36 cellular contexts compared by ENCODE assay signal in the genomic region with DNA sequence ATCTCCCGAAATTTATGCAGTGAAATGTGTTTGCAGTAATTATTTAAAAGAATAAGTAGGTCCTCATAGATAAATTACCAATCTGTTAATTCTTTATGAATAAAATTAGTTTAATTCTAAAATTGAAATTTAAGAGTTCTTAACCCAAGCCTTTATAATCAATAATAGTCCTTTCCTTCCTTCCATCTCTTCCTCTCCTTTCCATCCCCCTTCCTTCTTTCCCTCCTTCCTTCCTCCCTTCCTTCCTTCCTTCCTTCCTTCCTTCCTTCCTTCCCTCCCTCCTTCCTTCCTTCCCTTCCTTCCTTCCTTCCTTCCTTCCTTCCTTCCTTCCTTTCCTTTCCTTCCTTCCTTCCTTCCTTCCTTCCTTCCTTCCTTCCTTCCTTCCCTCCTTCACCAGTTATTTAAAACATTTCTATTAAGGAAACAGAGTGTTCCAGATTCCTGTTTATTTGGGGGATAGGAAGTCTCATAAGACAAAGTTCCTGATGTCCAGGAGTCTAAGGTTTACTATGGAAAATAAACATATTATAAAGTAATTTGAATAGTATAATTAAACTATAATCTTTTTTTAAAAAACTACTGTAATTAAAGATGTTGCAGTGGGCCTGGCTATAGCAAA.
DNase-seq lines count a peak whose midpoint lies in the region; ATAC-seq, FAIRE-seq and TF ChIP-seq lines count a peak whose summit lies in the region.
"Had no signal": no experiment of that assay in that cellular context is flagged by ENCODE, and none has a peak within 500 bp of the region (broad histone marks: within the 10 kb centered on the region; RNA-seq: fewer than 3 reads in every experiment).

No MANE protein-coding gene starts in this region.

- FAIRE-seq in HepG2 (lab: Jason Lieb, UNC): no peak
- FAIRE-seq: A204.1, A549, D721Med had no signal

- in situ Hi-C loops in HepG2 (cut with HindIII; ENCODE audit: extremely low pct_ligation_motif_present, low pct_unique_long_range_greater_than_20kb): no loop called here
- in situ Hi-C loops in transverse colon (cut with MboI; ENCODE audit: low pct_ligation_motif_present in 1 of 4, low pct_unique_long_range_greater_than_20kb in 1 of 4, low sequenced_read_pairs in 3 of 4): no loop called here

- CTCF ChIA-PET in HepG2 (lab: Yijun Ruan, JAX; ENCODE audit: low intra/inter-chr PET ratio, low total read pairs) (no interaction called here), A673 (lab: Charles Lee) (no interaction called here), HEK293 (lab: Yijun Ruan, JAX) (no interaction called here)
- CTCF ChIA-PET in CD4-positive, alpha-beta T cell (lab: Charles Lee): no interaction called here

- no peak overlapping the region for H2AFZ ChIP-seq in HepG2 (ENCODE audit: low read length)

- WGBS in HepG2 (ENCODE audit: low lambda C conversion rate): 0% methylated on average over 1 of the region's 1 CpG
- WGBS in right lobe of liver (ENCODE audit: insufficient coverage, low coverage, low lambda C conversion rate, missing lambda C conversion rate): 26% methylated on average over 1 of the region's 1 CpG
- 83 to 85% methylated on average over 1 of the region's 1 CpG for WGBS in transverse colon (ENCODE audit: low coverage in 1 of 2), 2 donors

- no peaks in the 10 kb centered on the region for H3K9me3 Mint-ChIP-seq in CD4-positive, alpha-beta T cell
- H3K9me3 Mint-ChIP-seq: CD4-positive, CD25-positive, alpha-beta regulatory T cell; CD8-positive, alpha-beta T cell had no signal

- no peak for TF ChIP-seq RAD21 in HepG2 (CRISPR knock-in tag; IDR thresholded peaks at IDR 0.05)

- no peak overlapping the region for H3K4me3 Mint-ChIP-seq in CD4-positive, alpha-beta T cell
- H3K4me3 Mint-ChIP-seq: B cell; CD14-positive monocyte; CD4-positive, alpha-beta memory T cell; CD4-positive, CD25-positive, alpha-beta regulatory T cell; CD8-positive, alpha-beta memory T cell; CD8-positive, alpha-beta T cell had no signal

- no peak for DNase-seq in HepG2 (ENCODE audit: low spot score)
- no peak for DNase-seq in right lobe of liver
- peak; percentile 78 for DNase-seq in A673 (ENCODE audit: low spot score)
- DNase-seq in SK-N-MC (ENCODE audit: low read depth, low spot score): peak; percentile 90
- no peak for DNase-seq in transverse colon
- no peak for DNase-seq in CD4-positive, alpha-beta T cell
- no peak for DNase-seq in stimulated activated CD4-positive, alpha-beta T cell treated with anti-CD3 and anti-CD28 coated beads, Interleukin-4, amount 100 ng/mL, for 1 hour
- DNase-seq: 8988T; ACHN; AML-193; BE2C; C1 segment of cervical spinal cord; Caco-2; Calu3; CD4-positive, alpha-beta memory T cell; CD4-positive, CD25-positive, alpha-beta regulatory T cell; CD8-positive, alpha-beta memory T cell; CD8-positive, alpha-beta T cell; COR-L47; DMS 273 treated with DMSO at 0.1 percent for 48 hours; DMS153; DMS53; DMS79; DMS79 treated with DMSO at 0.1 percent for 48 hours; DND-41; EL had no signal

- no peak overlapping the region for H3K4me2 ChIP-seq in HepG2 (ENCODE audit: low read depth, low read length)
- H3K4me2 ChIP-seq: A549; BLaER1; BLaER1 treated with 17β-estradiol and CSF1 and Interleukin-3, amounts not matched to agents 10 nM and 100 nM had no signal

- TF ChIP-seq POLR2A in HepG2 (IDR thresholded peaks at IDR 0.05; ENCODE audit: insufficient read depth in 1 of 2, low read depth in 2 of 2, low read length in 2 of 2) (no peak), right lobe of liver (IDR thresholded peaks at IDR 0.05) (no peak), transverse colon (IDR thresholded peaks at IDR 0.05) (no peak)

- H3K4me1 Mint-ChIP-seq in CD4-positive, alpha-beta T cell (ENCODE audit: low read depth): no peaks in the 10 kb centered on the region
- H3K4me1 Mint-ChIP-seq: B cell; CD14-positive monocyte; CD4-positive, alpha-beta memory T cell; CD4-positive, CD25-positive, alpha-beta regulatory T cell; CD8-positive, alpha-beta memory T cell had no signal

- no peak overlapping the region for H3K9ac ChIP-seq in HepG2 (ENCODE audit: insufficient read depth, low read depth, low read length)
- H3K9ac ChIP-seq in SK-N-MC (ENCODE audit: insufficient read length): peak overlapping the region; percentile 68
- H3K9ac ChIP-seq: BLaER1; BLaER1 treated with 17β-estradiol and CSF1 and Interleukin-3, amounts not matched to agents 10 nM and 100 nM had no signal

- H3K4me3 ChIP-seq in HepG2 (replicated peaks in 1 of 3; ENCODE audit: insufficient read depth in 1 of 3, low read depth in 2 of 3, low read length in 3 of 3): no peak overlapping the region
- no peak overlapping the region for H3K4me3 ChIP-seq in right lobe of liver
- H3K4me3 ChIP-seq in A673 (ENCODE audit: low read depth, low read length, poor library complexity, severe bottlenecking): no peak overlapping the region
- no peak overlapping the region for H3K4me3 ChIP-seq in HEK293 (ENCODE audit: low read depth, low read length)
- peak overlapping the region; percentile 36 for H3K4me3 ChIP-seq in SK-N-MC
- no peak overlapping the region for H3K4me3 ChIP-seq in transverse colon
- H3K4me3 ChIP-seq: A549; BLaER1; BLaER1 treated with 17β-estradiol and CSF1 and Interleukin-3, amounts not matched to agents 10 nM and 100 nM had no signal

- H3K27ac ChIP-seq in HepG2 (ENCODE audit: extremely low read length, insufficient read depth, low read length) (no peak overlapping the region), right lobe of liver (no peak overlapping the region), A673 (ENCODE audit: low read depth, low read length, poor library complexity, severe bottlenecking) (peak overlapping the region; percentile 92), HEK293 (ENCODE audit: extremely low read depth, low read depth, low read length) (no peak overlapping the region), SK-N-MC (peak overlapping the region; percentile 100), transverse colon (no peak overlapping the region)
- no peak overlapping the region for H3K27ac ChIP-seq in CD4-positive, alpha-beta T cell (ENCODE audit: low read depth, low read length)
- H3K27ac ChIP-seq: 22Rv1; A549; BLaER1; BLaER1 treated with 17β-estradiol and CSF1 and Interleukin-3, amounts not matched to agents 10 nM and 100 nM; C4-2B had no signal

- H3K9me3 ChIP-seq in HepG2 (ENCODE audit: low read length) (no peaks in the 10 kb centered on the region), right lobe of liver (peaks cover 0 to 3% (median 0%) of the 10 kb centered on the region in 4 donors), A673 (ENCODE audit: low read depth, low read length, poor library complexity, severe bottlenecking) (no peaks in the 10 kb centered on the region), HEK293 (ENCODE audit: control insufficient read depth, insufficient read depth, low read depth, low read length) (no peaks in the 10 kb centered on the region), SK-N-MC (ENCODE audit: low read depth, low read length) (peaks cover 4% of the 10 kb centered on the region; the same call in 1 of the 2 replicates), transverse colon (no peaks in the 10 kb centered on the region)
- H3K9me3 ChIP-seq in CD4-positive, alpha-beta T cell (ENCODE audit: control insufficient read depth, low read length): no peaks in the 10 kb centered on the region
- H3K9me3 ChIP-seq: A549, BE2C, BLaER1, Caco-2 had no signal

- no peaks in the 10 kb centered on the region for H3K36me3 ChIP-seq in HepG2 (replicated peaks in 1 of 2; ENCODE audit: control insufficient read depth in 1 of 2, insufficient read depth in 2 of 2, low read length in 2 of 2)
- no peaks in the 10 kb centered on the region for H3K36me3 ChIP-seq in right lobe of liver
- H3K36me3 ChIP-seq in A673 (ENCODE audit: insufficient read depth, low read length, poor library complexity, severe bottlenecking): no peaks in the 10 kb centered on the region
- H3K36me3 ChIP-seq in HEK293 (ENCODE audit: control insufficient read depth in 2 of 2, insufficient read depth in 1 of 2, low read length in 2 of 2): no peaks in the 10 kb centered on the region
- H3K36me3 ChIP-seq in SK-N-MC (ENCODE audit: insufficient read depth, low read length): no peaks in the 10 kb centered on the region
- no peaks in the 10 kb centered on the region for H3K36me3 ChIP-seq in transverse colon
- H3K36me3 ChIP-seq: BE2C; BLaER1; BLaER1 treated with 17β-estradiol and CSF1 and Interleukin-3, amounts not matched to agents 10 nM and 100 nM had no signal

- H3K4me1 ChIP-seq in HepG2 (ENCODE audit: insufficient read depth, low read length): no peaks in the 10 kb centered on the region
- H3K4me1 ChIP-seq in right lobe of liver: no peaks in the 10 kb centered on the region
- H3K4me1 ChIP-seq in A673 (ENCODE audit: insufficient read depth, low read length, poor library complexity, severe bottlenecking): peaks cover 10% of the 10 kb centered on the region
- no peaks in the 10 kb centered on the region for H3K4me1 ChIP-seq in HEK293 (ENCODE audit: control insufficient read depth, insufficient read depth, low read length)
- H3K4me1 ChIP-seq in transverse colon: no peaks in the 10 kb centered on the region
- H3K4me1 ChIP-seq: A549, BE2C, BLaER1, Caco-2 had no signal

- no TSS peak for BruUV-seq in HepG2 (replicated peaks; lab: Mats Ljungman, UMichigan)
- BruUV-seq in A673 (replicated peaks; lab: Mats Ljungman, UMichigan): no TSS peak

- intact Hi-C loops in HepG2 (cut with micrococcal nuclease; ENCODE audit: unreplicated experiment): no loop called here
- intact Hi-C loops in right lobe of liver (cut with DNase I): no loop called here
- intact Hi-C loops in A673 (cut with micrococcal nuclease; ENCODE audit: unreplicated experiment): loop anchor here (2.0 kb wide), 2 partner anchors 276 to 414 kb away; no protein-coding TSS in a partner anchor
- intact Hi-C loops in transverse colon (cut with DNase I; ENCODE audit: low total_unique reads): no loop called here
- intact Hi-C loops in CD4-positive, alpha-beta T cell (cut with DNase I, micrococcal nuclease): no loop called here

- no peak for ATAC-seq in HepG2
- ATAC-seq in right lobe of liver: no peak
- ATAC-seq in CD4-positive, alpha-beta T cell (ENCODE audit: poor library complexity): no peak
- ATAC-seq: A549; CD8-positive, alpha-beta T cell had no signal

- no peaks in the 10 kb centered on the region for H3K36me3 Mint-ChIP-seq in CD4-positive, alpha-beta T cell (ENCODE audit: low read depth)
- H3K36me3 Mint-ChIP-seq: CD14-positive monocyte; CD4-positive, alpha-beta memory T cell; CD4-positive, CD25-positive, alpha-beta regulatory T cell; CD8-positive, alpha-beta memory T cell; CD8-positive, alpha-beta T cell had no signal

- no peaks in the 10 kb centered on the region for H4K20me1 ChIP-seq in HepG2 (ENCODE audit: insufficient read depth, low read length)
- H4K20me1 ChIP-seq: BLaER1; BLaER1 treated with 17β-estradiol and CSF1 and Interleukin-3, amounts not matched to agents 10 nM and 100 nM had no signal

- TF ChIP-seq CTCF in HepG2 (CRISPR knock-in tag; IDR thresholded peaks at IDR 0.05) (no peak), right lobe of liver (IDR thresholded peaks at IDR 0.05) (no peak), A673 (conservative IDR thresholded peaks at IDR 0.05; ENCODE audit: low read depth, low read length) (no peak), HEK293 (tag by site-specific recombination; IDR thresholded peaks at IDR 0.05) (no peak), transverse colon (IDR thresholded peaks at IDR 0.05) (no peak)
- no peak for TF ChIP-seq CTCF in CD4-positive, alpha-beta T cell (IDR thresholded peaks at IDR 0.05)

- TF ChIP-seq EP300 in HepG2 (IDR thresholded peaks at IDR 0.05; ENCODE audit: low read depth in 2 of 2, low read length in 2 of 2) (no peak), HepG2 (CRISPR knock-in tag; IDR thresholded peaks at IDR 0.05; ENCODE audit: borderline replicate concordance) (no peak), transverse colon (IDR thresholded peaks at IDR 0.05; ENCODE audit: low read depth) (no peak)

- POLR2A ChIA-PET in HepG2 (lab: Yijun Ruan, JAX): no interaction called here
- POLR2A ChIA-PET in A673 (lab: Charles Lee; ENCODE audit: low non-redundant PET): no interaction called here
- POLR2A ChIA-PET in HEK293 (lab: Yijun Ruan, JAX): no interaction called here
- POLR2A ChIA-PET in CD4-positive, alpha-beta T cell (lab: Charles Lee): no interaction called here

- peaks cover 0 to 7% of the 10 kb centered on the region in 2 experiments; a peak in 2 of 5 replicates for H3K27me3 ChIP-seq in HepG2 (ENCODE audit: control insufficient read depth in 1 of 2, insufficient read depth in 2 of 2, low read length in 2 of 2)
- H3K27me3 ChIP-seq in right lobe of liver: no peaks in the 10 kb centered on the region
- no peaks in the 10 kb centered on the region for H3K27me3 ChIP-seq in A673 (replicated peaks; ENCODE audit: insufficient read depth, low read depth, low read length, poor library complexity)
- no peaks in the 10 kb centered on the region for H3K27me3 ChIP-seq in transverse colon
- H3K27me3 ChIP-seq in CD4-positive, alpha-beta T cell (ENCODE audit: control insufficient read depth, insufficient read depth, low read length): no peaks in the 10 kb centered on the region
- H3K27me3 ChIP-seq: BE2C; BLaER1; BLaER1 treated with 17β-estradiol and CSF1 and Interleukin-3, amounts not matched to agents 10 nM and 100 nM had no signal

- H3K27me3 Mint-ChIP-seq in CD4-positive, alpha-beta T cell: peaks cover 4% of the 10 kb centered on the region
- H3K27me3 Mint-ChIP-seq: CD4-positive, alpha-beta memory T cell; CD4-positive, CD25-positive, alpha-beta regulatory T cell had no signal

- H3K79me2 ChIP-seq in HepG2 (ENCODE audit: insufficient read depth, low read length): no peaks in the 10 kb centered on the region

- no peak overlapping the region for H3K27ac Mint-ChIP-seq in CD4-positive, alpha-beta T cell
- H3K27ac Mint-ChIP-seq: B cell; CD14-positive monocyte; CD4-positive, alpha-beta memory T cell; CD4-positive, CD25-positive, alpha-beta regulatory T cell; CD8-positive, alpha-beta T cell had no signal

Comparison
In these comparisons a context has a peak if more than half of its experiments do, and no peak if none do; other contexts are left out.
1. DNase-seq: peak in A673 (single experiment) and SK-N-MC (single experiment); none in HepG2 (single experiment), right lobe of liver (0 of 3), transverse colon (single experiment), CD4-positive, alpha-beta T cell (0 of 10) and stimulated activated CD4-positive, alpha-beta T cell treated with anti-CD3 and anti-CD28 coated beads, Interleukin-4, amount 100 ng/mL, for 1 hour (single experiment).
2. H3K27ac ChIP-seq: peak in A673 (single experiment) and SK-N-MC (single experiment); none in HepG2 (single experiment), right lobe of liver (0 of 3), HEK293 (single experiment), transverse colon (0 of 4) and CD4-positive, alpha-beta T cell (single experiment).